ENCODE assay signal across 11 cellular contexts in genomic region chr4:2928242-2929155, GRCh38. TPM values are rescaled to one million over a fixed set of nuclear protein-coding genes. Genes with fewer than 3 reads are reported as not detected.
A peak's percentile ranks its signal among the peaks of the same experiment; 100 is the strongest.
DNase-seq lines count a peak whose midpoint lies in the region; ATAC-seq and TF ChIP-seq lines count a peak whose summit lies in the region.
"Had no signal": no experiment of that assay in that cellular context is flagged by ENCODE, and none has a peak within 500 bp of the region (broad histone marks: within the 10 kb centered on the region; RNA-seq: fewer than 3 reads in every experiment).

No MANE protein-coding gene starts in this region.

- H3K4me2 ChIP-seq in H9 (ENCODE audit: insufficient read depth, insufficient read length, low read length), result no peak overlapping the region
- no peak overlapping the region for H3K4me2 ChIP-seq in neural progenitor cell
- no peak overlapping the region for H3K4me2 ChIP-seq in MM.1S (ENCODE audit: low read depth, low read length)

- peak overlapping the region in 3 of 4 donors; percentile 18 to 55 (median 29) for H3K4me3 Mint-ChIP-seq in CD4-positive, CD25-positive, alpha-beta regulatory T cell
- H3K4me3 Mint-ChIP-seq in H9 (no peak overlapping the region), neural progenitor cell (no peak overlapping the region)

- H3F3A ChIP-seq in neural progenitor cell (ENCODE audit: low read depth) (peaks cover 20% of the 10 kb centered on the region), MM.1S (ENCODE audit: insufficient read depth, low read length) (no peaks in the 10 kb centered on the region; the same call in 1 of the 2 replicates)

- no peak overlapping the region for H2BK120ac ChIP-seq in H9 (ENCODE audit: low read depth, low read length, poor library complexity, severe bottlenecking)

- H3K9ac ChIP-seq in H9 (ENCODE audit: extremely low read depth, insufficient read length, low read length) (no peak overlapping the region), neural progenitor cell (no peak overlapping the region), MM.1S (ENCODE audit: low read length) (no peak overlapping the region)

- H4K20me1 ChIP-seq in H9 (ENCODE audit: control insufficient read depth, insufficient read depth, insufficient read length) (peaks cover 2% of the 10 kb centered on the region), neural progenitor cell (ENCODE audit: low read depth) (peaks cover 13% of the 10 kb centered on the region), MM.1S (ENCODE audit: insufficient read depth, low read length) (no peaks in the 10 kb centered on the region)

- H3K56ac ChIP-seq in H9 (ENCODE audit: insufficient read length, low read depth, low read length), result no peak overlapping the region

- no peaks in the 10 kb centered on the region for H3K9me3 ChIP-seq in CD4-positive, CD25-positive, alpha-beta regulatory T cell (ENCODE audit: control insufficient read depth in 2 of 2, low read length in 2 of 2)
- H3K9me3 ChIP-seq in H9 (ENCODE audit: control insufficient read depth, low read depth, low read length) (no peaks in the 10 kb centered on the region), breast epithelium (no peaks in the 10 kb centered on the region), neural progenitor cell (ENCODE audit: low read depth) (no peaks in the 10 kb centered on the region), MM.1S (replicated peaks; ENCODE audit: insufficient read depth, low read length) (no peaks in the 10 kb centered on the region)

- H3K79me1 ChIP-seq in H9 (ENCODE audit: insufficient read depth, low read depth, low read length, poor library complexity, severe bottlenecking), result no peaks in the 10 kb centered on the region

- peaks cover 22% of the 10 kb centered on the region for H3K4me1 ChIP-seq in CD4-positive, CD25-positive, alpha-beta regulatory T cell (ENCODE audit: control insufficient read depth, insufficient read depth, low read length, poor library complexity, severe bottlenecking)
- H3K4me1 ChIP-seq in H9 (ENCODE audit: insufficient read depth, low read length) (peaks cover 4% of the 10 kb centered on the region; the same call in 1 of the 2 replicates), breast epithelium (peaks cover 13 to 18% of the 10 kb centered on the region in 2 donors), neural progenitor cell (peaks cover 17% of the 10 kb centered on the region), MM.1S (ENCODE audit: low read length) (no peaks in the 10 kb centered on the region)

- H3K4ac ChIP-seq in H9 (ENCODE audit: low read depth, low read length), result no peak overlapping the region

- no peaks in the 10 kb centered on the region for H3K27me3 Mint-ChIP-seq in CD4-positive, CD25-positive, alpha-beta regulatory T cell
- H3K27me3 Mint-ChIP-seq in H9 (ENCODE audit: low read depth) (no peaks in the 10 kb centered on the region; the same call in 1 of the 2 replicates), neural progenitor cell (ENCODE audit: insufficient read depth, low read depth) (peaks cover 7% of the 10 kb centered on the region)

- peaks cover 1% of the 10 kb centered on the region for H3K23me2 ChIP-seq in H9 (ENCODE audit: insufficient read length, low read depth, low read length, poor library complexity, severe bottlenecking)

- no peak overlapping the region for H4K8ac ChIP-seq in H9 (replicated peaks; ENCODE audit: insufficient read length, low read depth, low read length)

- peaks cover 62% of the 10 kb centered on the region for H3K36me3 ChIP-seq in CD4-positive, CD25-positive, alpha-beta regulatory T cell (ENCODE audit: control insufficient read depth, insufficient read depth, low read length)
- H3K36me3 ChIP-seq in breast epithelium, result peaks cover 5% of the 10 kb centered on the region
- H3K36me3 ChIP-seq in neural progenitor cell, result no peaks in the 10 kb centered on the region
- no peaks in the 10 kb centered on the region for H3K36me3 ChIP-seq in MM.1S (replicated peaks; ENCODE audit: insufficient read depth, low read length)

- no peak overlapping the region for H3K23ac ChIP-seq in H9 (ENCODE audit: insufficient read length, low read depth, low read length)

- no peak overlapping the region for H4K91ac ChIP-seq in H9 (ENCODE audit: insufficient read length, low read depth, low read length)

- H2BK15ac ChIP-seq in H9 (ENCODE audit: low read depth, low read length), result no peak overlapping the region

- H3K4me3 ChIP-seq in CD4-positive, CD25-positive, alpha-beta regulatory T cell (ENCODE audit: low read depth, low read length), result no peak overlapping the region
- H3K4me3 ChIP-seq in breast epithelium (no peak overlapping the region), neural progenitor cell (no peak overlapping the region), MM.1S (ENCODE audit: low read length) (no peak overlapping the region)

- no peak for TF ChIP-seq CTCF in H9 (conservative IDR thresholded peaks at IDR 0.05)
- TF ChIP-seq CTCF in breast epithelium (IDR thresholded peaks at IDR 0.05), result no peak
- TF ChIP-seq CTCF in neural progenitor cell (IDR thresholded peaks at IDR 0.05), result no peak
- no peak for TF ChIP-seq CTCF in MM.1S (IDR thresholded peaks at IDR 0.05; ENCODE audit: low read length)
- TF ChIP-seq CTCF in GM10248 (IDR thresholded peaks at IDR 0.05; ENCODE audit: control extremely low read depth, extremely low read depth, low read depth, missing control alignments), result no peak

- CTCF ChIA-PET in GM10248 (lab: Yijun Ruan, JAX), result interaction anchor here (1.2 kb wide), 1 partner anchor 165 kb away, joined by 4 read pairs; no protein-coding TSS in a partner anchor

- no peak overlapping the region for H4K5ac ChIP-seq in H9 (ENCODE audit: insufficient read length, low read depth, low read length)

- no peak overlapping the region for H2BK20ac ChIP-seq in H9 (ENCODE audit: low read depth, low read length, poor library complexity, severe bottlenecking)

- intact Hi-C loops in breast epithelium (cut with DNase I; ENCODE audit: low total_unique reads), result loop anchor here (1.0 kb wide), 1 partner anchor 9 kb away; no protein-coding TSS in a partner anchor

- no peak overlapping the region for H3K14ac ChIP-seq in H9 (ENCODE audit: insufficient read depth, low read length)

- POLR2A ChIA-PET in GM10248 (lab: Yijun Ruan, JAX), result interaction anchor here (0.5 kb wide), 1 partner anchor 109 kb away, joined by 3 read pairs; no protein-coding TSS in a partner anchor

- no peak overlapping the region for H3K27ac ChIP-seq in CD4-positive, CD25-positive, alpha-beta regulatory T cell (ENCODE audit: insufficient read depth, low read length, poor library complexity, severe bottlenecking)
- H3K27ac ChIP-seq in H9 (ENCODE audit: insufficient read length, low read depth, low read length) (no peak overlapping the region), breast epithelium (peak overlapping the region; percentile 38 to 93), neural progenitor cell (no peak overlapping the region), MM.1S (ENCODE audit: low read length) (no peak overlapping the region)

- no peak overlapping the region for H2BK12ac ChIP-seq in H9 (ENCODE audit: insufficient read length, low read depth, low read length)

- H3K4me1 Mint-ChIP-seq in CD4-positive, CD25-positive, alpha-beta regulatory T cell, result peaks cover 0 to 23% (median 13%) of the 10 kb centered on the region in 4 donors
- H3K4me1 Mint-ChIP-seq in H9, result peaks cover 17 to 28% of the 10 kb centered on the region in 2 experiments
- peaks cover 17% of the 10 kb centered on the region for H3K4me1 Mint-ChIP-seq in neural progenitor cell

- H2BK5ac ChIP-seq in H9 (ENCODE audit: insufficient read length, low read length), result no peak overlapping the region

- no peak overlapping the region for H2AK5ac ChIP-seq in H9 (ENCODE audit: insufficient read length, low read length)

- DNase-seq in CD4-positive, CD25-positive, alpha-beta regulatory T cell, result no peak
- peak; percentile 39 for DNase-seq in H9
- DNase-seq in breast epithelium (ENCODE audit: low spot score in 2 of 2), result peak in 1 of 2 donors; percentile 33
- DNase-seq in neural progenitor cell (ENCODE audit: low spot score), result no peak
- no peak for DNase-seq in C1 segment of cervical spinal cord (lab: John Stamatoyannopoulos, UW)
- DNase-seq in MM.1S, result no peak
- DNase-seq in GM10248 (ENCODE audit: extremely low spot score), result no peak
- no peak for DNase-seq in stimulated activated CD4-positive, alpha-beta T cell treated with anti-CD3 and anti-CD28 coated beads, Interleukin-12 subunit alpha, Interleukin-12 subunit beta, amount 100 ng/mL, for 4 hours
- DNase-seq: activated naive CD4-positive, alpha-beta T cell treated with anti-CD3 and anti-CD28 coated beads, Interleukin-2, amount 50 U/mL, for 16 hours; NCI-H2029; T1000 had no signal

- no peak for ATAC-seq in CD4-positive, CD25-positive, alpha-beta regulatory T cell (ENCODE audit: low read depth in 2 of 2)

- no peaks in the 10 kb centered on the region for H3K9me2 ChIP-seq in MM.1S (replicated peaks; ENCODE audit: insufficient read depth, low read length)

- H3K79me2 ChIP-seq in H9 (ENCODE audit: insufficient read depth, low read length) (no peaks in the 10 kb centered on the region), neural progenitor cell (ENCODE audit: low read depth) (peaks cover 7% of the 10 kb centered on the region), MM.1S (ENCODE audit: low read length) (no peaks in the 10 kb centered on the region)

- peak overlapping the region; percentile 29 to 76 (median 46) for H3K27ac Mint-ChIP-seq in CD4-positive, CD25-positive, alpha-beta regulatory T cell
- H3K27ac Mint-ChIP-seq in H9, result peak overlapping the region; percentile 91 to 94 (median 93); a peak in 5 of 7 replicates
- peak overlapping the region; percentile 90 for H3K27ac Mint-ChIP-seq in neural progenitor cell

- H2AFZ ChIP-seq in H9 (ENCODE audit: low read length) (no peak overlapping the region), neural progenitor cell (replicated peaks) (no peak overlapping the region), MM.1S (ENCODE audit: low read length) (no peak overlapping the region)

- no peak for TF ChIP-seq POLR2A in breast epithelium (IDR thresholded peaks at IDR 0.05)

- no peaks in the 10 kb centered on the region for H3K9me3 Mint-ChIP-seq in CD4-positive, CD25-positive, alpha-beta regulatory T cell
- H3K9me3 Mint-ChIP-seq in H9 (peaks cover 0 to 2% of the 10 kb centered on the region in 2 experiments; a peak in 1 of 5 replicates), neural progenitor cell (no peaks in the 10 kb centered on the region)

- no peak overlapping the region for H3T11ph ChIP-seq in H9 (ENCODE audit: low read length)

- H3K18ac ChIP-seq in H9 (ENCODE audit: insufficient read length, low read depth, low read length), result no peak overlapping the region

- no CpG with 5 or more reads among the region's 32 CpGs for WGBS in H9 (ENCODE audit: extremely low coverage, insufficient read length, low lambda C conversion rate)

- H3K27me3 ChIP-seq in CD4-positive, CD25-positive, alpha-beta regulatory T cell (ENCODE audit: control insufficient read depth, insufficient read depth, low read length), result no peaks in the 10 kb centered on the region
- no peaks in the 10 kb centered on the region for H3K27me3 ChIP-seq in H9 (ENCODE audit: insufficient read depth, low read length)
- no peaks in the 10 kb centered on the region for H3K27me3 ChIP-seq in breast epithelium
- H3K27me3 ChIP-seq in neural progenitor cell, result no peaks in the 10 kb centered on the region
- H3K27me3 ChIP-seq in MM.1S (replicated peaks; ENCODE audit: insufficient read depth, low read length), result no peaks in the 10 kb centered on the region

- H3K36me3 Mint-ChIP-seq in CD4-positive, CD25-positive, alpha-beta regulatory T cell, result peaks cover 32% of the 10 kb centered on the region
- H3K36me3 Mint-ChIP-seq in H9 (ENCODE audit: insufficient read depth in 1 of 3, low read depth in 3 of 3) (peaks cover 43 to 79% (median 64%) of the 10 kb centered on the region in 3 experiments), neural progenitor cell (peaks cover 23% of the 10 kb centered on the region)

RNA-seq across cellular contexts. Expression of gene NOP14, which starts 34.7 kb away (rescaled TPM):
- 25.8 TPM for total RNA-seq in CD4-positive, CD25-positive, alpha-beta regulatory T cell
- 10 to 100 TPM in 2 of 4 donors, 1 to 10 TPM in 2; 7.6 to 15.0 (median 9.7) TPM for polyA plus RNA-seq in CD4-positive, CD25-positive, alpha-beta regulatory T cell
- 50.1 and 50.3 TPM in 2 replicates for total RNA-seq in H9 (2021)
- 10 to 100 TPM; 21.2 to 33.1 (median 23.4) TPM for total RNA-seq in breast epithelium
- 16.8 and 22.0 TPM in 2 replicates for total RNA-seq in neural progenitor cell (ENCODE audit: low replicate concordance)

RNA-seq across cellular contexts. Expression of gene GRK4, which starts 34.9 kb away (rescaled TPM):
- total RNA-seq in CD4-positive, CD25-positive, alpha-beta regulatory T cell, result 2.8 TPM
- polyA plus RNA-seq in CD4-positive, CD25-positive, alpha-beta regulatory T cell, result 1 to 10 TPM in 2 of 4 donors, under 1 TPM in 2; 0.64 to 1.3 (median 1.0) TPM
- total RNA-seq in H9 (2021), result 4.3 and 4.8 TPM in 2 replicates
- 1 to 10 TPM; 3.8 to 6.9 (median 5.8) TPM for total RNA-seq in breast epithelium
- 1.3 and 3.2 TPM in 2 replicates for total RNA-seq in neural progenitor cell (ENCODE audit: low replicate concordance)

Comparison
In these comparisons a context has a peak if more than half of its experiments do, and no peak if none do; other contexts are left out.
1. H3K27ac ChIP-seq: peak in breast epithelium (2 of 2); none in CD4-positive, CD25-positive, alpha-beta regulatory T cell (single experiment), H9 (single experiment), neural progenitor cell (single experiment) and MM.1S (single experiment).
2. H3K4me3 Mint-ChIP-seq: peak in CD4-positive, CD25-positive, alpha-beta regulatory T cell (3 of 4); none in H9 (0 of 2) and neural progenitor cell (single experiment).
3. Peak in every context shown above with its lines, with median percentiles within 50 percentile points of each other: H3K27ac Mint-ChIP-seq.